ENCODE assay signal across 31 cellular contexts in genomic region chr1:107415241-107415640, GRCh38.
"Had no signal": no experiment of that assay in that cellular context is flagged by ENCODE, and none has a peak within 500 bp of the region (broad histone marks: within the 10 kb centered on the region; RNA-seq: fewer than 3 reads in every experiment).

No MANE protein-coding gene starts in this region.

- H3K4me1 Mint-ChIP-seq: activated CD4-positive, alpha-beta T cell treated with anti-CD3 and anti-CD28 coated beads for 36 hours; activated naive CD4-positive, alpha-beta T cell treated with anti-CD3 and anti-CD28 coated beads, Interleukin-2, amount 50 U/mL, for 24 hours; activated naive CD8-positive, alpha-beta T cell treated with anti-CD3 and anti-CD28 coated beads for 36 hours; activated naive CD8-positive, alpha-beta T cell treated with anti-CD3 and anti-CD28 coated beads, Interleukin-2, amount 50 U/mL, for 24 hours; activated T-helper 17 cell treated with anti-CD3 and anti-CD28 coated beads, Interleukin-2, amount 50 U/mL, for 72 hours had no signal

- H3K27ac Mint-ChIP-seq: activated CD4-positive, alpha-beta T cell treated with anti-CD3 and anti-CD28 coated beads for 36 hours; activated CD8-positive, alpha-beta T cell treated with anti-CD3 and anti-CD28 coated beads for 36 hours; activated naive CD4-positive, alpha-beta T cell treated with anti-CD3 and anti-CD28 coated beads, Interleukin-2, amount 50 U/mL, for 24 hours; activated naive CD8-positive, alpha-beta T cell treated with anti-CD3 and anti-CD28 coated beads for 36 hours; activated naive CD8-positive, alpha-beta T cell treated with anti-CD3 and anti-CD28 coated beads, Interleukin-2, amount 50 U/mL, for 24 hours; activated T-helper 17 cell treated with anti-CD3 and anti-CD28 coated beads, Interleukin-2, amount 50 U/mL, for 72 hours; brain; dendritic cell treated with granulocyte-macrophage colony-stimulating factor and Interleukin-4, amounts not matched to agents 40 ng/mL and 50 ng/mL, for 4 days; endodermal cell had no signal

- H3K4me3 ChIP-seq: adrenal gland, breast epithelium, cardiac muscle cell, coronary artery, dorsolateral prefrontal cortex, gastroesophageal sphincter had no signal

- H3K9me3 ChIP-seq: adrenal gland, breast epithelium, gastroesophageal sphincter had no signal

- H3K36me3 Mint-ChIP-seq: activated naive CD4-positive, alpha-beta T cell treated with anti-CD3 and anti-CD28 coated beads, Interleukin-2, amount 50 U/mL, for 24 hours; activated naive CD8-positive, alpha-beta T cell treated with anti-CD3 and anti-CD28 coated beads for 36 hours; brain had no signal

- DNase-seq: activated CD4-positive, alpha-beta T cell treated with anti-CD3 and anti-CD28 coated beads for 36 hours; activated CD4-positive, alpha-beta T cell treated with anti-CD3 and anti-CD28 coated beads, Interleukin-2, amount 50 U/mL, for 1 hour; activated CD4-positive, alpha-beta T cell treated with anti-CD3 and anti-CD28 coated beads, Interleukin-2, amount 50 U/mL, for 48 hours; activated CD4-positive, CD25-positive, alpha-beta regulatory T cell; activated CD4-positive, CD25-positive, alpha-beta regulatory T cell treated with anti-CD3 and anti-CD28 coated beads, Interleukin-2, amount 50 U/mL, for 72 hours; activated CD8-positive, alpha-beta memory T cell treated with anti-CD3 and anti-CD28 coated beads for 24 hours; activated CD8-positive, alpha-beta T cell treated with anti-CD3 and anti-CD28 coated beads for 36 hours; activated effector memory CD4-positive, alpha-beta T cell treated with Interleukin-2 at 50 U/mL for 16 hours; activated gamma-delta T cell treated with Interleukin-2 at 50 U/mL for 16 hours; activated naive CD4-positive, alpha-beta T cell treated with Interleukin-2 at 50 U/mL for 16 hours; activated naive CD8-positive, alpha-beta T cell treated with anti-CD3 and anti-CD28 coated beads for 36 hours; activated naive CD8-positive, alpha-beta T cell treated with anti-CD3 and anti-CD28 coated beads, Interleukin-2, amount 50 U/mL, for 24 hours; activated T-cell treated with anti-CD3 and anti-CD28 coated beads, Interleukin-2, amount 50 U/mL, for 4 hours; adrenal gland; amygdala; aorta; central memory CD4-positive, alpha-beta T cell; cerebellar nuclear complex; dorsolateral prefrontal cortex; effector memory CD4-positive, alpha-beta T cell; endodermal cell; foreskin melanocyte; T-helper 2 cell had no signal

- H3K4me3 Mint-ChIP-seq: activated CD4-positive, alpha-beta T cell treated with anti-CD3 and anti-CD28 coated beads for 36 hours; activated CD8-positive, alpha-beta T cell treated with anti-CD3 and anti-CD28 coated beads for 36 hours; activated naive CD4-positive, alpha-beta T cell treated with anti-CD3 and anti-CD28 coated beads, Interleukin-2, amount 50 U/mL, for 24 hours; activated naive CD8-positive, alpha-beta T cell treated with anti-CD3 and anti-CD28 coated beads for 36 hours; activated naive CD8-positive, alpha-beta T cell treated with anti-CD3 and anti-CD28 coated beads, Interleukin-2, amount 50 U/mL, for 24 hours; activated T-cell treated with anti-CD3 and anti-CD28 coated beads, Interleukin-2, amount 50 U/mL, for 4 hours; activated T-helper 17 cell treated with anti-CD3 and anti-CD28 coated beads, Interleukin-2, amount 50 U/mL, for 72 hours; brain; dendritic cell treated with granulocyte-macrophage colony-stimulating factor and Interleukin-4, amounts not matched to agents 40 ng/mL and 50 ng/mL, for 4 days; endodermal cell had no signal

- H3K27ac ChIP-seq: adrenal gland, breast epithelium, cardiac muscle cell, coronary artery, dorsolateral prefrontal cortex, gastroesophageal sphincter had no signal

- H3K4me1 ChIP-seq: adrenal gland had no signal

- H3K27me3 ChIP-seq: adrenal gland, breast epithelium, cardiac muscle cell, gastroesophageal sphincter had no signal

- H3K36me3 ChIP-seq: adrenal gland, breast epithelium, cardiac muscle cell, gastroesophageal sphincter had no signal

- H3K9me3 Mint-ChIP-seq: activated CD8-positive, alpha-beta T cell treated with anti-CD3 and anti-CD28 coated beads for 36 hours; activated naive CD4-positive, alpha-beta T cell treated with anti-CD3 and anti-CD28 coated beads, Interleukin-2, amount 50 U/mL, for 24 hours; activated naive CD8-positive, alpha-beta T cell treated with anti-CD3 and anti-CD28 coated beads for 36 hours; activated naive CD8-positive, alpha-beta T cell treated with anti-CD3 and anti-CD28 coated beads, Interleukin-2, amount 50 U/mL, for 24 hours; activated T-cell treated with anti-CD3 and anti-CD28 coated beads, Interleukin-2, amount 50 U/mL, for 4 hours; activated T-helper 17 cell treated with anti-CD3 and anti-CD28 coated beads, Interleukin-2, amount 50 U/mL, for 72 hours; brain; dendritic cell treated with granulocyte-macrophage colony-stimulating factor and Interleukin-4, amounts not matched to agents 40 ng/mL and 50 ng/mL, for 4 days; endodermal cell had no signal
